In genomic region chr2:27875089-27875881, GRCh38 we compare ENCODE assay signal across 1 cellular context.
A peak's percentile ranks its signal among the peaks of the same experiment; 100 is the strongest.
TF ChIP-seq lines count a peak whose summit lies in the region.

No MANE protein-coding gene starts in this region.

TF ChIP-seq in HepG2, 621 proteins besides CTCF, POLR2A, EP300 and RAD21 (continued from another document and continues in another):
- TF ChIP-seq ZNF580 (CRISPR knock-in tag; IDR thresholded peaks at IDR 0.05; ENCODE audit: borderline replicate concordance, low read depth) (no peak; the same call in 1 of the 2 replicates), SNAPC4 (CRISPR knock-in tag; IDR thresholded peaks at IDR 0.05) (no peak), HDAC6 (IDR thresholded peaks at IDR 0.05; ENCODE audit: low read depth, low read length) (no peak), ZNF652 (CRISPR knock-in tag; IDR thresholded peaks at IDR 0.05; ENCODE audit: borderline replicate concordance, low read depth) (no peak), ZNF329 (CRISPR knock-in tag; IDR thresholded peaks at IDR 0.05; ENCODE audit: low read depth) (no peak), GATAD1 (CRISPR knock-in tag; IDR thresholded peaks at IDR 0.05) (no peak; the same call in 1 of the 2 replicates), ATF7 (IDR thresholded peaks at IDR 0.05) (0 out of 2 replicates have a peak, but pooled peaks have one; percentile 1), ATF7 (CRISPR knock-in tag; IDR thresholded peaks at IDR 0.05) (no peak), MBD4 (IDR thresholded peaks at IDR 0.05; ENCODE audit: borderline replicate concordance, low read length) (0 out of 2 replicates have a peak, but pooled peaks have one; percentile 73), THAP11 (CRISPR knock-in tag; IDR thresholded peaks at IDR 0.05) (peak; percentile 51), ASH2L (IDR thresholded peaks at IDR 0.05; ENCODE audit: insufficient read length, low read depth, low read length) (peak; percentile 76), ZNF614 (CRISPR knock-in tag; IDR thresholded peaks at IDR 0.05; ENCODE audit: borderline replicate concordance) (no peak), ZNF24 (IDR thresholded peaks at IDR 0.05) (no peak), ZHX2 (IDR thresholded peaks at IDR 0.05; ENCODE audit: low read depth) (no peak), ZHX2 (CRISPR knock-in tag; IDR thresholded peaks at IDR 0.05; ENCODE audit: borderline replicate concordance) (no peak), ZNF782 (CRISPR knock-in tag; IDR thresholded peaks at IDR 0.05; ENCODE audit: borderline replicate concordance) (no peak), ZNF558 (CRISPR knock-in tag; IDR thresholded peaks at IDR 0.05; ENCODE audit: borderline replicate concordance) (no peak), YEATS4 (CRISPR knock-in tag; IDR thresholded peaks at IDR 0.05; ENCODE audit: borderline replicate concordance) (peak; percentile 39; the same call in 1 of the 2 replicates), ZNF7 (CRISPR knock-in tag; IDR thresholded peaks at IDR 0.05) (no peak), FOXO4 (CRISPR knock-in tag; conservative IDR thresholded peaks at IDR 0.05) (no peak), ZNF503 (CRISPR knock-in tag; IDR thresholded peaks at IDR 0.05) (peak; percentile 70; the same call in 1 of the 2 replicates), ZNF12 (CRISPR knock-in tag; IDR thresholded peaks at IDR 0.05) (no peak), CREM (IDR thresholded peaks at IDR 0.05) (peak; percentile 74), CREM (CRISPR knock-in tag; IDR thresholded peaks at IDR 0.05) (no peak), MXI1 (IDR thresholded peaks at IDR 0.05; ENCODE audit: borderline replicate concordance, low read depth, low read length) (no peak), AHDC1 (CRISPR knock-in tag; IDR thresholded peaks at IDR 0.05; ENCODE audit: borderline replicate concordance) (peak; percentile 87; the same call in 1 of the 2 replicates), SRF (IDR thresholded peaks at IDR 0.05; ENCODE audit: low read depth, low read length) (no peak), KDM2A (CRISPR knock-in tag; IDR thresholded peaks at IDR 0.05; ENCODE audit: borderline replicate concordance, low read depth) (no peak), MZF1 (CRISPR knock-in tag; IDR thresholded peaks at IDR 0.05; ENCODE audit: borderline replicate concordance) (no peak), ZNF281 (CRISPR knock-in tag; IDR thresholded peaks at IDR 0.05; ENCODE audit: borderline replicate concordance) (0 out of 2 replicates have a peak, but pooled peaks have one; percentile 8), ZBTB8A (CRISPR knock-in tag; IDR thresholded peaks at IDR 0.05; ENCODE audit: borderline replicate concordance, low read depth) (no peak), REPIN1 (CRISPR knock-in tag; IDR thresholded peaks at IDR 0.05; ENCODE audit: borderline replicate concordance, low read depth) (no peak), GFI1 (CRISPR knock-in tag; IDR thresholded peaks at IDR 0.05; ENCODE audit: borderline replicate concordance) (peak; percentile 98), ZNF777 (CRISPR knock-in tag; IDR thresholded peaks at IDR 0.05) (no peak), RARG (CRISPR knock-in tag; IDR thresholded peaks at IDR 0.05; ENCODE audit: low read depth) (no peak)
